In genomic region chr4:109787807-109788206, GRCh38 we compare ENCODE assay signal across 26 cellular contexts. TPM values are rescaled to one million over a fixed set of nuclear protein-coding genes. Genes with fewer than 3 reads are reported as not detected.
"Had no signal": no experiment of that assay in that cellular context is flagged by ENCODE, and none has a peak within 500 bp of the region (broad histone marks: within the 10 kb centered on the region; RNA-seq: fewer than 3 reads in every experiment).

No MANE protein-coding gene starts in this region.

- H3K27ac ChIP-seq: stomach, suprapubic skin, testis, thoracic aorta, thyroid gland, tibial artery, tibial nerve, transverse colon, upper lobe of left lung, upper lobe of right lung, uterus, vagina had no signal

- ATAC-seq: stimulated activated effector memory CD8-positive, alpha-beta T cell treated with anti-CD3 and anti-CD28 coated beads, Interleukin-12 subunit alpha, Interleukin-12 subunit beta, amount 100 ng/mL, for 72 hours; stimulated activated memory B cell treated with anti-CD40 and anti-IgM and Interleukin-4, amounts not matched to agents 10 μg/mL and 1 μg/mL and 100 μg/mL, for 72 hours; stimulated activated naive B cell treated with anti-CD40 and anti-IgM and Interleukin-4, amounts not matched to agents 10 μg/mL and 1 μg/mL and 100 μg/mL, for 72 hours; stimulated activated naive CD8-positive, alpha-beta T cell treated with anti-CD3 and anti-CD28 coated beads, Interleukin-15, amount 100 ng/mL, for 72 hours; stimulated activated naive CD8-positive, alpha-beta T cell treated with anti-CD3 and anti-CD28 coated beads, Interleukin-15, Interleukin-2, amounts not matched to agents 100 U/mL and 50 U/mL, for 24 hours; upper lobe of right lung had no signal

- H3K27me3 ChIP-seq: stomach, suprapubic skin, testis, thyroid gland, tibial artery, tibial nerve, transverse colon, upper lobe of left lung, upper lobe of right lung, uterus, vagina had no signal

- H3K36me3 ChIP-seq: stomach, suprapubic skin, thoracic aorta, thyroid gland, tibial artery, tibial nerve, transverse colon, upper lobe of left lung, upper lobe of right lung, uterus, vagina had no signal

- H3K4me1 ChIP-seq: stomach, suprapubic skin, testis, thyroid gland, tibial artery, tibial nerve, transverse colon, upper lobe of left lung, upper lobe of right lung, uterus, vagina had no signal

- DNase-seq: stimulated activated CD4-positive, alpha-beta T cell treated with anti-CD3 and anti-CD28 coated beads, Interleukin-2, amount 100 ng/mL, for 48 hours; stimulated activated CD4-positive, alpha-beta T cell treated with anti-CD3 and anti-CD28 coated beads, Interleukin-4, amount 100 ng/mL, for 1 hour; stimulated activated CD4-positive, alpha-beta T cell treated with anti-CD3 and anti-CD28 coated beads, Interleukin-4, amount 100 ng/mL, for 24 hours; stimulated activated CD4-positive, alpha-beta T cell treated with anti-CD3 and anti-CD28 coated beads, Interleukin-4, amount 100 ng/mL, for 4 hours; stimulated activated CD8-positive, alpha-beta memory T cell treated with anti-CD3 and anti-CD28 coated beads, Interleukin-4, amount 100 ng/mL, for 48 hours; stimulated activated naive B cell treated with anti-CD40 and anti-IgM and Interleukin-4, amounts not matched to agents 10 μg/mL and 1 μg/mL and 100 μg/mL, for 72 hours; stimulated activated naive CD4-positive, alpha-beta T cell; stimulated activated naive CD4-positive, alpha-beta T cell treated with Interleukin-2 at 50 U/mL for 16 hours; stimulated activated naive CD8-positive, alpha-beta T cell treated with anti-CD3 and anti-CD28 coated beads, Interleukin-15, amount 100 ng/mL, for 72 hours; stimulated activated naive CD8-positive, alpha-beta T cell treated with anti-CD3 and anti-CD28 coated beads, Interleukin-15, Interleukin-2, amounts not matched to agents 100 U/mL and 50 U/mL, for 24 hours; stomach; substantia nigra; testis; thyroid gland; tibial artery; transverse colon; trophoblast cell; upper lobe of right lung; uterus had no signal

- H3K9me3 ChIP-seq: stomach, suprapubic skin, testis, thoracic aorta, thyroid gland, tibial artery, upper lobe of left lung, upper lobe of right lung, uterus, vagina had no signal

- H3K4me3 ChIP-seq: stomach, suprapubic skin, testis, thoracic aorta, thyroid gland, tibial artery, tibial nerve, transverse colon, upper lobe of left lung, upper lobe of right lung, uterus, vagina had no signal

RNA-seq across cellular contexts. Expression of gene RRH, which starts 40.0 kb away (rescaled TPM):
- total RNA-seq: transverse colon, upper lobe of right lung, vagina had no signal
